Comparison of ENCODE assay signal across 8 cellular contexts in the genomic region with DNA sequence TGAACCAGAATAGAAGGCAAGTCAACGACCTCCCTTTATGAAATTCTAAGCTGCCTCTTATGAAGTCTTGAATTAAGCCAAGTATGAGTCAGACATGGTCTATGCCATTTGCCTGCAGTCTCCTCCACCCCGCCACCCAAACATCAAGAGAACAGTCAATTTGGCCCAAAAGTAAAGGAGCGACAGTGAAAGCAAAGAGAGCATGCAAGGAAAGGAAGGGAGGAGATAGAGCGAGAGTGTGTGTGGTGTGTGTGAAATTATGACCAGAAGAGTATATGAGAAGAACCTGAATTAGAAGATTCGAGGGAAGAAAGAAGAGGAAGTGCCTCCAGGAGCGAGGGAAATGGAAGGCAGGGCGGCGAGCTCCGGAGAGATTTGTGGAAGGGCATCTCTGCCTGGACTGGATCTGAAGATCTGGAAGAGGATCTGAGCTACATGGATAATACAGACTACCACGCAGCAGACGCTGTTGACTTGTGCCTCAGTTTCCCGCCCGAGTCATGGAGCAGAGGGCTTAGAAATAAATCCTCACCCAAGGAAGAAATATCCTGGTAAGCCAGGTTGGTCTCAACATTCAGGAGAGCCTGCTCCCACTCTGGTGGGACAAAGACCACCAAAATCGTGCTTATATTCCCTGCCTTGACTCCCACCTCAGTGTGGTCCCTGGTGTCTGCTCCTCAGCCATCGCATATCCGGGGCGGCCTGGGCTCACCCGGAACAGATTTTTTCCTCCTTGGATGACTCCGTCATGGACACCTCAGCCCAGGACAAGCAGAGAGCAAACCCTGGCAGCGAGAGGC. TPM values are rescaled to one million over a fixed set of nuclear protein-coding genes. Genes with fewer than 3 reads are reported as not detected.
A peak's percentile ranks its signal among the peaks of the same experiment; 100 is the strongest.
DNase-seq lines count a peak whose midpoint lies in the region; ATAC-seq lines count a peak whose summit lies in the region.

No MANE protein-coding gene starts in this region.

- H3K27ac Mint-ChIP-seq in activated naive CD8-positive, alpha-beta T cell treated with anti-CD3 and anti-CD28 coated beads, Interleukin-2, amount 10 ng/mL, durations not matched to agents 7 days and 5 days, result peak overlapping the region; percentile 99

- H3K9me3 ChIP-seq in MG63 (no peaks in the 10 kb centered on the region), iPS DF 6.9 (ENCODE audit: control insufficient read depth, insufficient read depth, low read length) (no peaks in the 10 kb centered on the region)

- POLR2A ChIA-PET in activated naive CD8-positive, alpha-beta T cell treated with anti-CD3 and anti-CD28 coated beads, Interleukin-2, amount 10 ng/mL, durations not matched to agents 7 days and 5 days (lab: Charles Lee), result interaction anchor here (0.6 to 1.8 kb wide), 3 partner anchors 15 to 71 kb away, joined by 3 to 21 read pairs (median 5); a partner anchor contains a TSS

- no peaks in the 10 kb centered on the region for H3K27me3 ChIP-seq in MG63
- no peaks in the 10 kb centered on the region for H3K27me3 ChIP-seq in iPS DF 6.9 (ENCODE audit: control insufficient read depth, insufficient read depth, low read length)

- H3K27ac ChIP-seq in iPS DF 6.9 (ENCODE audit: low read length), result no peak overlapping the region
- peak overlapping the region; percentile 72 to 99 (median 96) for H3K27ac ChIP-seq in skin epidermis

- H3K4me3 ChIP-seq in MG63, result peak overlapping the region; percentile 93
- peak overlapping the region; percentile 100 for H3K4me3 ChIP-seq in iPS DF 6.9 (ENCODE audit: low read length)
- H3K4me3 ChIP-seq in skin epidermis, result peak overlapping the region; percentile 63 to 100 (median 90)

- H3K4me1 Mint-ChIP-seq in activated naive CD8-positive, alpha-beta T cell treated with anti-CD3 and anti-CD28 coated beads, Interleukin-2, amount 10 ng/mL, durations not matched to agents 7 days and 5 days, result peaks cover 39% of the 10 kb centered on the region

- H3K36me3 ChIP-seq in MG63 (peaks cover 44% of the 10 kb centered on the region), iPS DF 6.9 (ENCODE audit: control insufficient read depth, insufficient read depth, low read length) (no peaks in the 10 kb centered on the region)

- no peaks in the 10 kb centered on the region for H3K4me1 ChIP-seq in iPS DF 6.9 (ENCODE audit: control insufficient read depth, insufficient read depth, low read length)

- no peaks in the 10 kb centered on the region for H3K9me3 Mint-ChIP-seq in activated naive CD8-positive, alpha-beta T cell treated with anti-CD3 and anti-CD28 coated beads, Interleukin-2, amount 10 ng/mL, durations not matched to agents 7 days and 5 days

- no peak for ATAC-seq in activated naive CD8-positive, alpha-beta T cell treated with anti-CD3 and anti-CD28 coated beads, Interleukin-2, amount 10 ng/mL, durations not matched to agents 7 days and 5 days (ENCODE audit: low read depth)

- no peaks in the 10 kb centered on the region for H3K27me3 Mint-ChIP-seq in activated naive CD8-positive, alpha-beta T cell treated with anti-CD3 and anti-CD28 coated beads, Interleukin-2, amount 10 ng/mL, durations not matched to agents 7 days and 5 days

- peak overlapping the region; percentile 100 for H3K4me3 Mint-ChIP-seq in activated naive CD8-positive, alpha-beta T cell treated with anti-CD3 and anti-CD28 coated beads, Interleukin-2, amount 10 ng/mL, durations not matched to agents 7 days and 5 days

- WGBS in iPS DF 6.9 (ENCODE audit: insufficient coverage, insufficient read length), result 100% methylated on average over 1 of the region's 20 CpGs

- DNase-seq in activated CD4-positive, alpha-beta T cell treated with anti-CD3 and anti-CD28 coated beads for 48 hours, result peak; percentile 15
- no peak for DNase-seq in activated CD4-positive, alpha-beta T cell treated with anti-CD3 and anti-CD28 coated beads for 1 hour
- DNase-seq in MG63 (peak; percentile 2), iPS DF 6.9 (ENCODE audit: low read depth, low spot score) (no peak), activated gamma-delta T cell treated with Interleukin-2 at 50 U/mL for 16 hours (no peak), 8988T (no peak)
- no peak for DNase-seq in activated naive CD8-positive, alpha-beta T cell treated with anti-CD3 and anti-CD28 coated beads, Interleukin-2, amount 10 ng/mL, durations not matched to agents 7 days and 5 days

- H3K36me3 Mint-ChIP-seq in activated naive CD8-positive, alpha-beta T cell treated with anti-CD3 and anti-CD28 coated beads, Interleukin-2, amount 10 ng/mL, durations not matched to agents 7 days and 5 days, result peaks cover 18% of the 10 kb centered on the region

RNA-seq across cellular contexts. Expression of a gene that starts 0.5 kb away (rescaled TPM):
- 12.8 and 18.4 TPM in 2 replicates for total RNA-seq in MG63 (2014; rRNA removed; shearing (Covaris generic); ENCODE audit: low replicate concordance)
- 10 to 100 TPM; 48.1 to 51.8 TPM for total RNA-seq in activated naive CD8-positive, alpha-beta T cell treated with anti-CD3 and anti-CD28 coated beads, Interleukin-2, amount 10 ng/mL, durations not matched to agents 7 days and 5 days

RNA-seq across cellular contexts. Expression of a gene that starts 0.8 kb away (rescaled TPM):
- 12.0 and 19.1 TPM in 2 replicates for total RNA-seq in MG63 (2014; rRNA removed; shearing (Covaris generic); ENCODE audit: low replicate concordance)
- 10 to 100 TPM; 43.2 to 45.1 TPM for total RNA-seq in activated naive CD8-positive, alpha-beta T cell treated with anti-CD3 and anti-CD28 coated beads, Interleukin-2, amount 10 ng/mL, durations not matched to agents 7 days and 5 days

Comparison
In these comparisons a context has a peak if more than half of its experiments do, and no peak if none do; other contexts are left out.
1. DNase-seq: peak in activated CD4-positive, alpha-beta T cell treated with anti-CD3 and anti-CD28 coated beads for 48 hours (single experiment) and MG63 (single experiment); none in activated CD4-positive, alpha-beta T cell treated with anti-CD3 and anti-CD28 coated beads for 1 hour (single experiment), activated naive CD8-positive, alpha-beta T cell treated with anti-CD3 and anti-CD28 coated beads, Interleukin-2, amount 10 ng/mL, durations not matched to agents 7 days and 5 days (single experiment), iPS DF 6.9 (single experiment), activated gamma-delta T cell treated with Interleukin-2 at 50 U/mL for 16 hours (single experiment) and 8988T (single experiment).
2. Peak in every context shown above with its lines, with median percentiles within 50 percentile points of each other: H3K4me3 ChIP-seq.